Comparison of ENCODE assay signal across 8 cellular contexts in the genomic region with DNA sequence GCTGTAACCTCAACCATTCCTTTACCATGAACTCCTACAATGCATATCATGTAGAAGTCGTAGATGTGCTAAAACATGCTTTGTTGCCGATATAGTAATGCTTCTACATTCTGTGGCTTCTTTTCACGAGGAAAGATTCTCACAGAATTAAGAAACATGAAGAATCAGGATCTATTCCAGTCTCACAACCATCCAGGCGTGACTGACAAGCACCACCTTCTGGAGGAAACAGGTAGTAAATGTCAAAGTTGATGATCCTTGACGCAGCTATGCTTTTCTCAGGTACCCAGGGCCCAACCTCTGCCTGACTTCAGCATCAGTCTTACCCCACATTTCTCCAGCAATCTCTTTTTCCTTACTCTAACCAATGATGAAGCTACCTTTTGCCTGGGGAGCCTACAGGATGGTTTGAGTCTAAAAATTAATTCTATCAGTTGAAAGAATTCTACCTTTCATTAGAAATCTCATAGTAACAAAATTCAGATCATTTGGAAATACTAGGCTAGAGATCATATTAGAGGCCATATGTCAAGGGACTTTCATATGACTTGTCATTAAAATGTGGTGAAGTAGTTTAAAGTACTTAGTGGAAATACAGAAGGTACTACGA.
DNase-seq lines count a peak whose midpoint lies in the region; ATAC-seq and TF ChIP-seq lines count a peak whose summit lies in the region.

No MANE protein-coding gene starts in this region.

- H3K23ac ChIP-seq in mesendoderm (ENCODE audit: low read length): no peak overlapping the region

- no CpG with 5 or more reads among the region's 6 CpGs for WGBS in mesendoderm (ENCODE audit: extremely low coverage, insufficient coverage, low lambda C conversion rate)
- WGBS in aorta, 2 donors: 60 to 63% methylated on average over 6 of the region's 6 CpGs

- H3K27ac Mint-ChIP-seq in activated CD4-positive, alpha-beta T cell treated with anti-CD3 and anti-CD28 coated beads, Interleukin-2, amount 10 ng/mL, durations not matched to agents 7 days and 5 days: no peak overlapping the region

- H3K4me2 ChIP-seq in mesendoderm (ENCODE audit: low read length): no peak overlapping the region

- H3K4me1 ChIP-seq in mesendoderm (ENCODE audit: control insufficient read depth, low read depth, low read length) (no peaks in the 10 kb centered on the region), aorta (ENCODE audit: control insufficient read depth in 1 of 2, insufficient read depth in 2 of 2, low read length in 2 of 2) (no peaks in the 10 kb centered on the region)

- peak; percentile 58 for TF ChIP-seq CTCF in astrocyte of the spinal cord (IDR thresholded peaks at IDR 0.05; ENCODE audit: low read depth, low read length)

- H3K4me1 Mint-ChIP-seq in activated CD4-positive, alpha-beta T cell treated with anti-CD3 and anti-CD28 coated beads, Interleukin-2, amount 10 ng/mL, durations not matched to agents 7 days and 5 days: no peaks in the 10 kb centered on the region

- in situ Hi-C loops in astrocyte of the spinal cord (cut with HindIII; ENCODE audit: low sequenced_read_pairs): no loop called here

- no peak overlapping the region for H2BK5ac ChIP-seq in mesendoderm (ENCODE audit: low read length)

- H3K9me3 Mint-ChIP-seq in activated CD4-positive, alpha-beta T cell treated with anti-CD3 and anti-CD28 coated beads, Interleukin-2, amount 10 ng/mL, durations not matched to agents 7 days and 5 days: no peaks in the 10 kb centered on the region

- H3K27me3 ChIP-seq in mesendoderm (ENCODE audit: insufficient read depth, low read length, poor library complexity) (no peaks in the 10 kb centered on the region), aorta (ENCODE audit: control insufficient read depth in 1 of 2, insufficient read depth in 2 of 2, low read length in 1 of 2) (no peaks in the 10 kb centered on the region)

- H3K27ac ChIP-seq in mesendoderm (ENCODE audit: low read depth, low read length) (no peak overlapping the region), aorta (ENCODE audit: low read depth in 1 of 2, low read length in 2 of 2) (no peak overlapping the region)

- no peak overlapping the region for H2BK120ac ChIP-seq in mesendoderm (ENCODE audit: low read depth, low read length)

- no peak overlapping the region for H2BK15ac ChIP-seq in mesendoderm (replicated peaks; ENCODE audit: low read depth)

- H4K8ac ChIP-seq in mesendoderm (ENCODE audit: low read depth, low read length): no peak overlapping the region

- H3K18ac ChIP-seq in mesendoderm (ENCODE audit: low read length): no peak overlapping the region

- H3K36me3 Mint-ChIP-seq in activated CD4-positive, alpha-beta T cell treated with anti-CD3 and anti-CD28 coated beads, Interleukin-2, amount 10 ng/mL, durations not matched to agents 7 days and 5 days (ENCODE audit: low read depth): no peaks in the 10 kb centered on the region

- H3K36me3 ChIP-seq in mesendoderm (ENCODE audit: control insufficient read depth, insufficient read depth, low read length) (no peaks in the 10 kb centered on the region), aorta (ENCODE audit: control insufficient read depth in 1 of 2, insufficient read depth in 2 of 2, low read length in 1 of 2) (no peaks in the 10 kb centered on the region)

- POLR2A ChIA-PET in activated CD4-positive, alpha-beta T cell treated with anti-CD3 and anti-CD28 coated beads, Interleukin-2, amount 10 ng/mL, durations not matched to agents 7 days and 5 days (lab: Charles Lee): no interaction called here

- H2AK5ac ChIP-seq in mesendoderm (ENCODE audit: low read length): no peak overlapping the region

- no peaks in the 10 kb centered on the region for H3K79me2 ChIP-seq in mesendoderm (ENCODE audit: control insufficient read depth, insufficient read depth, low read length)

- ATAC-seq in aorta (ENCODE audit: low FRiP score): no peak

- no peak overlapping the region for H3K9ac ChIP-seq in mesendoderm (ENCODE audit: low read length)

- no peak overlapping the region for H3K4me3 Mint-ChIP-seq in activated CD4-positive, alpha-beta T cell treated with anti-CD3 and anti-CD28 coated beads, Interleukin-2, amount 10 ng/mL, durations not matched to agents 7 days and 5 days

- DNase-seq in activated CD4-positive, alpha-beta T cell treated with anti-CD3 and anti-CD28 coated beads for 48 hours: peak; percentile 3
- no peak for DNase-seq in activated CD4-positive, alpha-beta T cell treated with anti-CD3 and anti-CD28 coated beads, Interleukin-2, amount 10 ng/mL, durations not matched to agents 7 days and 5 days
- DNase-seq in HuH-7 (ENCODE audit: low spot score): peak; percentile 56
- DNase-seq in astrocyte of the spinal cord (ENCODE audit: low read depth, low spot score): peak; percentile 47
- peak; percentile 70 for DNase-seq in mesendoderm
- DNase-seq in activated CD8-positive, alpha-beta memory T cell treated with anti-CD3 and anti-CD28 coated beads, Interleukin-2, amount 50 U/mL, for 4 hours: no peak
- no peak for DNase-seq in NCI-H2029 treated with DMSO at 0.1 percent for 48 hours (lab: John Stamatoyannopoulos, UW)
- DNase-seq in aorta: no peak

- no peaks in the 10 kb centered on the region for H3K27me3 Mint-ChIP-seq in activated CD4-positive, alpha-beta T cell treated with anti-CD3 and anti-CD28 coated beads, Interleukin-2, amount 10 ng/mL, durations not matched to agents 7 days and 5 days

- no peaks in the 10 kb centered on the region for H3K9me3 ChIP-seq in aorta (ENCODE audit: control insufficient read depth, low read length)

- no peak overlapping the region for H3K56ac ChIP-seq in mesendoderm (ENCODE audit: low read length)

- no peak overlapping the region for H4K5ac ChIP-seq in mesendoderm (ENCODE audit: low read length)

- CTCF ChIA-PET in activated CD4-positive, alpha-beta T cell treated with anti-CD3 and anti-CD28 coated beads, Interleukin-2, amount 10 ng/mL, durations not matched to agents 7 days and 5 days (lab: Charles Lee): no interaction called here

- intact Hi-C loops in aorta (cut with DNase I): loop anchor here (5.0 to 10.0 kb wide), 2 partner anchors 126 to 1018 kb away; partner anchors contain the start of gene RND3 (in 2 of the 2)

- H3K79me1 ChIP-seq in mesendoderm (ENCODE audit: low read length): no peaks in the 10 kb centered on the region

- H3K4ac ChIP-seq in mesendoderm (ENCODE audit: low read depth, low read length): no peak overlapping the region

- no peak overlapping the region for H3K4me3 ChIP-seq in astrocyte of the spinal cord (ENCODE audit: low read depth, low read length)
- no peak overlapping the region for H3K4me3 ChIP-seq in mesendoderm (ENCODE audit: low read length)
- H3K4me3 ChIP-seq in aorta (ENCODE audit: low read length in 2 of 2): no peak overlapping the region

Comparison
In these comparisons a context has a peak if more than half of its experiments do, and no peak if none do; other contexts are left out.
1. DNase-seq: peak in activated CD4-positive, alpha-beta T cell treated with anti-CD3 and anti-CD28 coated beads for 48 hours (single experiment), HuH-7 (single experiment), astrocyte of the spinal cord (single experiment) and mesendoderm (single experiment); none in activated CD4-positive, alpha-beta T cell treated with anti-CD3 and anti-CD28 coated beads, Interleukin-2, amount 10 ng/mL, durations not matched to agents 7 days and 5 days (single experiment), activated CD8-positive, alpha-beta memory T cell treated with anti-CD3 and anti-CD28 coated beads, Interleukin-2, amount 50 U/mL, for 4 hours (single experiment), NCI-H2029 treated with DMSO at 0.1 percent for 48 hours (single experiment) and aorta (0 of 2).